ENCODE assay signal across 1 cellular context in genomic region chr19:41868120-41868988, GRCh38.
TF ChIP-seq lines count a peak whose summit lies in the region.

No MANE protein-coding gene starts in this region.

TF ChIP-seq in H1, 55 proteins besides CTCF, POLR2A, EP300 and RAD21:
- TF ChIP-seq KDM1A (IDR thresholded peaks at IDR 0.05; ENCODE audit: borderline replicate concordance, low read length) (no peak), POLR2AphosphoS5 (IDR thresholded peaks at IDR 0.05; ENCODE audit: low read depth, low read length) (peak; percentile 85)
TF ChIP-seq in H1: peak in this region for 1.
